Comparison of ENCODE assay signal across 33 cellular contexts in the genomic region with DNA sequence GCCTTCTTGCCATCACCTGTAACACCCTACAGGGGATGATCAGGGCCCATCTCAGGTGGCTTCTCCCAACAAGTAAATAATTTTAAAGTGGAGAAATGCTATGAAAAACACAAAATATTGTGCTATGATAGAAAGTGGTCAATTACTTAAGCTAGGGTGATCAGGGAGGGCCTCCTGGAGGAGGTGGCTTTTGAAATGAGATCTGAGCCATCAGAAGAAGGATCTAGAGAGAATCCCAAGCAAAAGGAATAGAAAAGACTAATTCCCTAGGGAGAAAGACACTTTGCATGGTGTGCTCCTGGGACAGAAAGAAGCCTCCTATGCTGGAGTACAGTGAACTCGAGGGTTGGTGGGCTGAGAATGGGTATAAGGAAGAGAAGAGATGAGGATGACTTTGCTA. TPM values are rescaled to one million over a fixed set of nuclear protein-coding genes. Genes with fewer than 3 reads are reported as not detected.
DNase-seq lines count a peak whose midpoint lies in the region; ATAC-seq, FAIRE-seq and TF ChIP-seq lines count a peak whose summit lies in the region.
"Had no signal": no experiment of that assay in that cellular context is flagged by ENCODE, and none has a peak within 500 bp of the region (broad histone marks: within the 10 kb centered on the region; RNA-seq: fewer than 3 reads in every experiment).

No MANE protein-coding gene starts in this region.

- ATAC-seq in A549: no peak
- no peak for ATAC-seq in K562
- no peak for ATAC-seq in lower lobe of right lung
- ATAC-seq: CD8-positive, alpha-beta T cell had no signal

- H3K4me1 ChIP-seq in A549: no peaks in the 10 kb centered on the region
- no peaks in the 10 kb centered on the region for H3K4me1 ChIP-seq in K562 (replicated peaks in 1 of 2; ENCODE audit: control insufficient read depth in 2 of 2, insufficient read depth in 2 of 2, low read length in 2 of 2)
- H3K4me1 ChIP-seq in lower lobe of right lung: no peaks in the 10 kb centered on the region
- H3K4me1 ChIP-seq: Caco-2 had no signal

- no peaks in the 10 kb centered on the region for H3K9me1 ChIP-seq in K562 (ENCODE audit: control insufficient read depth, insufficient read depth, low read length)

- 3% methylated on average over 1 of the region's 1 CpG for WGBS in A549 (ENCODE audit: missing lambda C conversion rate)
- 17% methylated on average over 1 of the region's 1 CpG for WGBS in K562 (ENCODE audit: insufficient coverage, low coverage, missing lambda C conversion rate)

- H3K4me2 ChIP-seq in A549 (no peak overlapping the region), K562 (ENCODE audit: insufficient read depth, low read length) (no peak overlapping the region)
- H3K4me2 ChIP-seq: BLaER1; BLaER1 treated with 17β-estradiol and CSF1 and Interleukin-3, amounts not matched to agents 10 nM and 100 nM had no signal

- POLR2A ChIA-PET in A549 (lab: Yijun Ruan, JAX) (no interaction called here), K562 (lab: Yijun Ruan, JAX) (no interaction called here)

- DNase-seq in A549 (ENCODE audit: low read depth in 1 of 2, low spot score in 1 of 2) (no peak), K562 (ENCODE audit: extremely low read depth in 1 of 4, low spot score in 3 of 4) (no peak), lower lobe of right lung (no peak), NCI-H526 treated with DMSO at 0.1 percent for 48 hours (lab: John Stamatoyannopoulos, UW) (no peak), COLO829 (ENCODE audit: low spot score) (no peak)
- DNase-seq in stimulated activated CD4-positive, alpha-beta T cell treated with anti-CD3 and anti-CD28 coated beads, Interleukin-15, amount 100 ng/mL, for 24 hours: no peak
- DNase-seq: 8988T; ACHN; AML-193; BE2C; C1 segment of cervical spinal cord; Caco-2; Calu3; CD4-positive, alpha-beta memory T cell; CD4-positive, alpha-beta T cell; CD4-positive, CD25-positive, alpha-beta regulatory T cell; CD8-positive, alpha-beta memory T cell; CD8-positive, alpha-beta T cell; COR-L47; DMS 273 treated with DMSO at 0.1 percent for 48 hours; DMS153; DMS53; DMS79; DMS79 treated with DMSO at 0.1 percent for 48 hours; DND-41; EL had no signal

- no peak for TF ChIP-seq RAD21 in A549 (conservative IDR thresholded peaks at IDR 0.05 in 1 of 2, IDR thresholded peaks at IDR 0.05 in 1 of 2)
- TF ChIP-seq RAD21 in K562 (CRISPR knock-in tag; conservative IDR thresholded peaks at IDR 0.05 in 1 of 2, IDR thresholded peaks at IDR 0.05 in 1 of 2): no peak

- FAIRE-seq in A549 (lab: Jason Lieb, UNC) (no peak), K562 (lab: Jason Lieb, UNC) (no peak)
- FAIRE-seq: A204.1, D721Med had no signal

- no peak overlapping the region for H2AFZ ChIP-seq in K562 (ENCODE audit: low read depth, low read length)

- no peaks in the 10 kb centered on the region for H3K79me2 ChIP-seq in K562 (ENCODE audit: control insufficient read depth, insufficient read depth, low read length)

- intact Hi-C loops in K562 (cut with micrococcal nuclease): no loop called here
- intact Hi-C loops in lower lobe of right lung (cut with DNase I): no loop called here

- in situ Hi-C loops in K562 (cut with MboI): no loop called here

- no peaks in the 10 kb centered on the region for H4K20me1 ChIP-seq in K562 (replicated peaks; ENCODE audit: control insufficient read depth, insufficient read depth, low read length)
- H4K20me1 ChIP-seq: BLaER1; BLaER1 treated with 17β-estradiol and CSF1 and Interleukin-3, amounts not matched to agents 10 nM and 100 nM had no signal

- no peaks in the 10 kb centered on the region for H3K27me3 ChIP-seq in K562 (ENCODE audit: control insufficient read depth in 2 of 2, insufficient read depth in 2 of 2, low read length in 2 of 2)
- H3K27me3 ChIP-seq in lower lobe of right lung (ENCODE audit: low read depth): no peaks in the 10 kb centered on the region
- H3K27me3 ChIP-seq: BE2C; BLaER1; BLaER1 treated with 17β-estradiol and CSF1 and Interleukin-3, amounts not matched to agents 10 nM and 100 nM had no signal

- no TSS peak for BruUV-seq in K562 (replicated peaks; lab: Mats Ljungman, UMichigan)

- H3K27ac ChIP-seq in A549 (no peak overlapping the region), K562 (ENCODE audit: extremely low read depth, low read depth, low read length) (no peak overlapping the region), lower lobe of right lung (peak overlapping the region; percentile 78)
- H3K27ac ChIP-seq: 22Rv1; BLaER1; BLaER1 treated with 17β-estradiol and CSF1 and Interleukin-3, amounts not matched to agents 10 nM and 100 nM; C4-2B had no signal

- H3K4me3 ChIP-seq in A549 (no peak overlapping the region), K562 (no peak overlapping the region), lower lobe of right lung (no peak overlapping the region)
- H3K4me3 ChIP-seq: BLaER1; BLaER1 treated with 17β-estradiol and CSF1 and Interleukin-3, amounts not matched to agents 10 nM and 100 nM had no signal

- no peak for TF ChIP-seq POLR2A in A549 (IDR thresholded peaks at IDR 0.05; ENCODE audit: low read length)
- no peak for TF ChIP-seq POLR2A in K562 (conservative IDR thresholded peaks at IDR 0.05)

- no peaks in the 10 kb centered on the region for H3K9me3 ChIP-seq in A549
- no peaks in the 10 kb centered on the region for H3K9me3 ChIP-seq in K562 (replicated peaks; ENCODE audit: control insufficient read depth, insufficient read depth, low read depth, low read length)
- no peaks in the 10 kb centered on the region for H3K9me3 ChIP-seq in lower lobe of right lung
- H3K9me3 ChIP-seq: BE2C; BLaER1; BLaER1 treated with 17β-estradiol and CSF1 and Interleukin-3, amounts not matched to agents 10 nM and 100 nM; Caco-2 had no signal

- TF ChIP-seq EP300 in A549 (IDR thresholded peaks at IDR 0.05) (no peak), K562 (IDR thresholded peaks at IDR 0.05; ENCODE audit: low read length) (no peak)

- TF ChIP-seq CTCF in A549 (IDR thresholded peaks at IDR 0.05): no peak
- no peak for TF ChIP-seq CTCF in K562 (IDR thresholded peaks at IDR 0.05 in 2 of 3, conservative IDR thresholded peaks at IDR 0.05 in 1 of 3; ENCODE audit: insufficient read depth in 2 of 3, low read depth in 1 of 3, low read length in 3 of 3)
- no peak for TF ChIP-seq CTCF in lower lobe of right lung (IDR thresholded peaks at IDR 0.05)

- H3K9ac ChIP-seq in K562 (ENCODE audit: insufficient read depth in 1 of 2, low read depth in 2 of 2, low read length in 2 of 2): no peak overlapping the region
- H3K9ac ChIP-seq: BLaER1; BLaER1 treated with 17β-estradiol and CSF1 and Interleukin-3, amounts not matched to agents 10 nM and 100 nM had no signal

- CTCF ChIA-PET in A549 (lab: Yijun Ruan, JAX): interaction anchor here (0.7 to 2.2 kb wide), 3 partner anchors 9 to 67 kb away, joined by 3 to 7 read pairs (median 3); no protein-coding TSS in a partner anchor
- CTCF ChIA-PET in K562 (lab: Yijun Ruan, JAX; ENCODE audit: low intra/inter-chr PET ratio): no interaction called here

- H3K36me3 ChIP-seq in K562 (ENCODE audit: control insufficient read depth, insufficient read depth, low read length) (no peaks in the 10 kb centered on the region), lower lobe of right lung (no peaks in the 10 kb centered on the region)
- H3K36me3 ChIP-seq: BE2C; BLaER1; BLaER1 treated with 17β-estradiol and CSF1 and Interleukin-3, amounts not matched to agents 10 nM and 100 nM had no signal

TF ChIP-seq in A549, 52 proteins besides CTCF, POLR2A, EP300 and RAD21:
- TF ChIP-seq CEBPB (IDR thresholded peaks at IDR 0.05) (no peak), ZFP36 (IDR thresholded peaks at IDR 0.05; ENCODE audit: borderline replicate concordance, partially characterized antibody) (peak; percentile 46), MYC (IDR thresholded peaks at IDR 0.05; ENCODE audit: borderline replicate concordance, low read length) (no peak), CBX8 (IDR thresholded peaks at IDR 0.05) (no peak)
TF ChIP-seq in A549: peak in this region for 1.

TF ChIP-seq in K562, 482 proteins besides CTCF, POLR2A, EP300 and RAD21 (continues in another document):
- peak; percentile 89 for TF ChIP-seq ZFP36 (IDR thresholded peaks at IDR 0.05; ENCODE audit: low read depth, low read length, partially characterized antibody)

RNA-seq across cellular contexts. Expression of a gene that starts 7.5 kb away (rescaled TPM):
- polyA plus RNA-seq in A549 (2011; rRNA removed) (4.6 and 5.4 TPM in 2 replicates), A549 (2017; fragmentation: RNase III; extraction: RNeasy Plus Mini Kit Qiagen cat#74134 plus additional on column Dnase treatment) (5.7 to 11.7 TPM (median 8.5 TPM) in 3 replicates), K562 (2011; rRNA removed) (not detected in 2 replicates), K562 (2014; fragmentation: Illumina TruSeq; extraction: Trizol) (not detected in 2 replicates), K562 (2014; fragmentation: Nextera tagmentation; extraction: Ambion mirVana) (not detected), K562 (2014; rRNA removed) (0.04 TPM in 1 of 2 replicates, not detected in the other)
- 1.5 and 2.6 TPM in 2 replicates for polyA plus RNA-seq in A549 (2012; cell fraction: cytosol; rRNA removed)
- 1.8 and 3.0 TPM in 2 replicates for polyA plus RNA-seq in A549 (2012; cell fraction: nucleus; rRNA removed)
- 3.1 and 3.9 TPM in 2 replicates for polyA minus RNA-seq in A549 (2011; rRNA and poly(A)+ RNA removed)
- 0.05 TPM in 1 of 2 replicates, not detected in the other for total RNA-seq in K562 (2011; cell fraction: chromatin; rRNA removed; ENCODE audit: low replicate concordance)
- total RNA-seq in K562 (2011; cell fraction: nucleolus; rRNA removed): not detected in 2 replicates
- total RNA-seq in K562 (2011; cell fraction: nucleoplasm; rRNA removed): not detected in 2 replicates
- total RNA-seq in K562 (2014; rRNA removed) (not detected in 2 replicates), K562 (2014; rRNA removed; fragmentation: Illumina TruSeq; extraction: Trizol) (not detected in 2 replicates), K562 (2015; rRNA removed; fragmentation: Illumina TruSeq; extraction: Trizol) (not detected in 2 replicates), K562 (2021) (0.04 TPM in 1 of 2 replicates, not detected in the other), lower lobe of right lung (44.8 TPM)
- not detected in 2 replicates for polyA plus RNA-seq in K562 (2011; cell fraction: cytosol; rRNA removed)
- not detected in 2 replicates for polyA plus RNA-seq in K562 (2011; cell fraction: nucleus; rRNA removed)
- not detected in 2 replicates for polyA plus RNA-seq in K562 (2012)
- not detected in 2 replicates for polyA minus RNA-seq in K562 (2011; rRNA and poly(A)+ RNA removed)
- polyA minus RNA-seq in K562 (2011; cell fraction: cytosol; rRNA and poly(A)+ RNA removed): not detected in 2 replicates
- not detected in 2 replicates for polyA minus RNA-seq in K562 (2011; cell fraction: nucleus; rRNA and poly(A)+ RNA removed)
- polyA plus RNA-seq: CD14-positive monocyte had no signal

Comparison
In these comparisons a context has a peak if more than half of its experiments do, and no peak if none do; other contexts are left out.
1. RNA of a gene that starts 7.5 kb away (total RNA-seq): 44.8 TPM in lower lobe of right lung (single experiment); 0.04 to 0.05 TPM in K562; every median in the first group is over 10 times any median in the second.